8 cellular contexts compared by ENCODE assay signal in the genomic region with DNA sequence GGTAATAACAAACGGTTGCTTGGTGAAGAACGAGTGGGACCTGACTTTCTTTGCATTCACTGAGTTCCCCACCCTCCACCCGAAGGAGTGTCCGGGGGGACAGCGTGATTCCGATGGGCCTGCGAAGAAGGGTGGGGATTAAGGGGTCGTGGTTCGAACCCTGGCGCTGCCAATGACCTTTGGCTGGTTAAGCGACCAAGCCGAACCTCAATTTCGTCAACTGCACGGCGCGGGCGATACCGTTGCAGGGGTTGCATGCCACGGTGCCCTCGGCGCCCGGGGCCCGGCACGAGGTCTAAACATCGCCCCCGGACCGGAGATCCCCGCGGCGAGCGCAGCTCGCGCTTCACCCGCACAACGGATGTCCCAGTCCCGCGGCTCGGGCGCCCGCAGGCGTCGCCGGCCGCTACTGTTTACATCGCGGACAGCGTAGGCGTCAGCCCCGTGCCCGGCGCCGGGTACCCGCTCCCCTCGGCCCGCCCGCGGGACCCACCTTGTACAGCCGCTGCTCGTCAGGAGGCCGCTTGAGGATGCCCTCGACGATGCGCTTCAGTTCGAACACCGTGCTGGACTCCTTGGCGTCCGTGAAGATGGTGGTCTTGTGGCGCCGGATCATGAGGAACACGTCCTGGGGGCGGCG. TPM values are rescaled to one million over a fixed set of nuclear protein-coding genes. Genes with fewer than 3 reads are reported as not detected.
DNase-seq lines count a peak whose midpoint lies in the region; ATAC-seq and TF ChIP-seq lines count a peak whose summit lies in the region.

No MANE protein-coding gene starts in this region.

- peak overlapping the region; percentile 95 for H3K4me3 Mint-ChIP-seq in stimulated activated naive B cell treated with anti-CD40 and anti-IgM and Interleukin-4, amounts not matched to agents 10 μg/mL and 1 μg/mL and 100 μg/mL, for 72 hours

- peak; percentile 60 for DNase-seq in GM10266 (ENCODE audit: extremely low spot score)
- peak; percentile 25 for DNase-seq in M059J (ENCODE audit: low read depth)
- peak; percentile 2 for DNase-seq in astrocyte of the spinal cord (ENCODE audit: low read depth, low spot score)
- no peak for DNase-seq in kidney epithelial cell (ENCODE audit: low read depth)
- no peak for DNase-seq in stimulated activated naive B cell treated with anti-CD40 and anti-IgM and Interleukin-4, amounts not matched to agents 10 μg/mL and 1 μg/mL and 100 μg/mL, for 72 hours
- no peak for DNase-seq in AG08395 (ENCODE audit: low spot score)
- no peak for DNase-seq in NCI-H1694 (lab: John Stamatoyannopoulos, UW)

- no peaks in the 10 kb centered on the region for H3K9me3 Mint-ChIP-seq in stimulated activated naive B cell treated with anti-CD40 and anti-IgM and Interleukin-4, amounts not matched to agents 10 μg/mL and 1 μg/mL and 100 μg/mL, for 72 hours

- peaks cover 32 to 51% of the 10 kb centered on the region in 2 donors for H3K4me1 Mint-ChIP-seq in stimulated activated naive B cell treated with anti-CD40 and anti-IgM and Interleukin-4, amounts not matched to agents 10 μg/mL and 1 μg/mL and 100 μg/mL, for 72 hours

- in situ Hi-C loops in astrocyte of the spinal cord (cut with HindIII; ENCODE audit: low sequenced_read_pairs), result no loop called here

- ATAC-seq in GM21576 (IDR thresholded peaks at IDR 0.05; ENCODE audit: unreplicated experiment), result peak; percentile 13
- ATAC-seq in stimulated activated naive B cell treated with anti-CD40 and anti-IgM and Interleukin-4, amounts not matched to agents 10 μg/mL and 1 μg/mL and 100 μg/mL, for 72 hours (replicated peaks), result peak; percentile 42 to 48

- H3K27me3 Mint-ChIP-seq in stimulated activated naive B cell treated with anti-CD40 and anti-IgM and Interleukin-4, amounts not matched to agents 10 μg/mL and 1 μg/mL and 100 μg/mL, for 72 hours, result no peaks in the 10 kb centered on the region

- H3K36me3 ChIP-seq in kidney epithelial cell (ENCODE audit: control insufficient read depth, insufficient read depth, low read length), result peaks cover 1% of the 10 kb centered on the region

- H3K36me3 Mint-ChIP-seq in stimulated activated naive B cell treated with anti-CD40 and anti-IgM and Interleukin-4, amounts not matched to agents 10 μg/mL and 1 μg/mL and 100 μg/mL, for 72 hours, result peaks cover 19 to 27% of the 10 kb centered on the region in 2 donors

- TF ChIP-seq CTCF in GM10266 (IDR thresholded peaks at IDR 0.05; ENCODE audit: control insufficient read depth, insufficient read depth, low read depth, missing control alignments), result no peak
- no peak for TF ChIP-seq CTCF in astrocyte of the spinal cord (IDR thresholded peaks at IDR 0.05; ENCODE audit: low read depth, low read length)
- TF ChIP-seq CTCF in kidney epithelial cell (IDR thresholded peaks at IDR 0.05; ENCODE audit: insufficient read depth, low read length, poor library complexity, severe bottlenecking), result no peak

- H3K27me3 ChIP-seq in kidney epithelial cell (ENCODE audit: control insufficient read depth, insufficient read depth, low read length), result no peaks in the 10 kb centered on the region

- peak overlapping the region; percentile 95 for H3K27ac Mint-ChIP-seq in stimulated activated naive B cell treated with anti-CD40 and anti-IgM and Interleukin-4, amounts not matched to agents 10 μg/mL and 1 μg/mL and 100 μg/mL, for 72 hours

- H3K4me3 ChIP-seq in astrocyte of the spinal cord (ENCODE audit: low read depth, low read length) (peak overlapping the region; percentile 73), kidney epithelial cell (ENCODE audit: low read depth, low read length) (peak overlapping the region; percentile 66)

RNA-seq across cellular contexts. Expression of a gene that starts 0.5 kb away (rescaled TPM):
- 351 and 758 TPM in 2 replicates for total RNA-seq in M059J (2014; rRNA removed; shearing (Covaris generic))
- 557 and 714 TPM in 2 replicates for total RNA-seq in kidney epithelial cell

RNA-seq across cellular contexts. Expression of a gene that starts 10.7 kb away (rescaled TPM):
- total RNA-seq in M059J (2014; rRNA removed; shearing (Covaris generic)), result not detected in 2 replicates
- total RNA-seq in kidney epithelial cell, result not detected in 2 replicates

RNA-seq across cellular contexts. Expression of a gene that starts 21.6 kb away (rescaled TPM):
- total RNA-seq in M059J (2014; rRNA removed; shearing (Covaris generic)), result not detected in 2 replicates
- not detected in 2 replicates for total RNA-seq in kidney epithelial cell

RNA-seq across cellular contexts. Expression of a gene that starts 24.2 kb away (rescaled TPM):
- total RNA-seq in M059J (2014; rRNA removed; shearing (Covaris generic)), result 27.9 and 49.9 TPM in 2 replicates
- total RNA-seq in kidney epithelial cell, result 82.6 and 136 TPM in 2 replicates

RNA-seq across cellular contexts. Expression of a gene that starts 40.4 kb away (rescaled TPM):
- total RNA-seq in M059J (2014; rRNA removed; shearing (Covaris generic)), result not detected in 2 replicates
- 0.29 and 3.0 TPM in 2 replicates for total RNA-seq in kidney epithelial cell

Comparison
In these comparisons a context has a peak if more than half of its experiments do, and no peak if none do; other contexts are left out.
1. DNase-seq: peak in GM10266 (single experiment), M059J (single experiment) and astrocyte of the spinal cord (single experiment); none in kidney epithelial cell (single experiment), stimulated activated naive B cell treated with anti-CD40 and anti-IgM and Interleukin-4, amounts not matched to agents 10 μg/mL and 1 μg/mL and 100 μg/mL, for 72 hours (single experiment), AG08395 (single experiment) and NCI-H1694 (single experiment).